In genomic region chr20:21303872-21304586, GRCh38 we compare ENCODE assay signal across 8 cellular contexts. TPM values are rescaled to one million over a fixed set of nuclear protein-coding genes. Genes with fewer than 3 reads are reported as not detected.
DNase-seq lines count a peak whose midpoint lies in the region; ATAC-seq and TF ChIP-seq lines count a peak whose summit lies in the region.

No MANE protein-coding gene starts in this region.

- peak overlapping the region; percentile 99 for H2AFZ ChIP-seq in IMR-90 (replicated peaks; ENCODE audit: low read length, poor library complexity)

- POLR2A ChIA-PET in IMR-90 (lab: Charles Lee; ENCODE audit: unreplicated experiment) = interaction anchor here (1.3 kb wide), 1 partner anchor 8 kb away, joined by 9 read pairs; no protein-coding TSS in a partner anchor

- peak overlapping the region; percentile 87 for H3K4me2 ChIP-seq in IMR-90 (ENCODE audit: low read depth, low read length)

- peak overlapping the region; percentile 54 for H3K18ac ChIP-seq in IMR-90 (ENCODE audit: low read depth, low read length)

- TF ChIP-seq RAD21 in IMR-90 (IDR thresholded peaks at IDR 0.05; ENCODE audit: low read length) (no peak; the same call in 1 of the 2 replicates), liver (IDR thresholded peaks at IDR 0.05) (peak in 1 of 2 donors; percentile 26)

- H3K4me3 ChIP-seq in IMR-90 (ENCODE audit: insufficient read depth, low read depth, low read length) (peak overlapping the region; percentile 81), brain microvascular endothelial cell (ENCODE audit: low read depth, low read length) (peak overlapping the region; percentile 84), liver (ENCODE audit: low read depth in 1 of 3, low read length in 3 of 3) (peak overlapping the region; percentile 79 to 97 (median 86)), tibial nerve (peak overlapping the region; percentile 84 to 100 (median 92))

- H3K14ac ChIP-seq in IMR-90 (replicated peaks; ENCODE audit: low read depth, low read length) = peak overlapping the region; percentile 23

- ATAC-seq in GM18907 (IDR thresholded peaks at IDR 0.05; ENCODE audit: unreplicated experiment) = peak; percentile 6
- peak; percentile 6; the same call in 1 of the 2 replicates for ATAC-seq in IMR-90 (ENCODE audit: low read depth)

- H3K9ac ChIP-seq in IMR-90 (ENCODE audit: low read depth, low read length) (peak overlapping the region; percentile 89), liver (ENCODE audit: low read depth in 1 of 2, low read length in 2 of 2) (peak overlapping the region; percentile 66 to 91)

- peak overlapping the region; percentile 14 to 23; a peak in 3 of 4 replicates for H4K8ac ChIP-seq in IMR-90 (ENCODE audit: low read depth in 2 of 2, low read length in 2 of 2)

- H3K27me3 ChIP-seq in IMR-90 (ENCODE audit: control insufficient read depth, insufficient read depth, low read length) = no peaks in the 10 kb centered on the region
- no peaks in the 10 kb centered on the region for H3K27me3 ChIP-seq in brain microvascular endothelial cell (replicated peaks)
- no peaks in the 10 kb centered on the region for H3K27me3 ChIP-seq in liver (ENCODE audit: control insufficient read depth in 4 of 4, insufficient read depth in 4 of 4, low read length in 3 of 4)
- no peaks in the 10 kb centered on the region for H3K27me3 ChIP-seq in tibial nerve

- peak overlapping the region; percentile 78 for H2BK5ac ChIP-seq in IMR-90 (ENCODE audit: low read depth, low read length, poor library complexity, severe bottlenecking)

- peak; percentile 18 for DNase-seq in IMR-90
- DNase-seq in brain microvascular endothelial cell = no peak
- no peak for DNase-seq in tibial nerve (ENCODE audit: low spot score in 2 of 2)
- no peak for DNase-seq in NCI-H1436 treated with DMSO at 0.1 percent for 48 hours (lab: John Stamatoyannopoulos, UW)
- no peak for DNase-seq in stimulated activated CD4-positive, alpha-beta T cell treated with anti-CD3 and anti-CD28 coated beads, Interleukin-4, amount 100 ng/mL, for 1 hour

- H3K79me1 ChIP-seq in IMR-90 (ENCODE audit: low read depth in 1 of 2, low read length in 2 of 2) = peaks cover 3 to 26% of the 10 kb centered on the region in 2 experiments; a peak in 3 of 4 replicates

- in situ Hi-C loops in IMR-90 (cut with MboI; ENCODE audit: low sequenced_read_pairs) (no loop called here), brain microvascular endothelial cell (cut with HindIII; ENCODE audit: low pct_ligation_motif_present, low sequenced_read_pairs) (no loop called here)

- CTCF ChIA-PET in IMR-90 (lab: Yijun Ruan, JAX) = interaction anchor here (0.7 kb wide), 1 partner anchor 69 kb away, joined by 3 read pairs; no protein-coding TSS in a partner anchor

- H3K4me1 ChIP-seq in IMR-90 (ENCODE audit: control insufficient read depth, insufficient read depth, low read length) (peaks cover 3% of the 10 kb centered on the region), liver (ENCODE audit: control insufficient read depth in 4 of 4, insufficient read depth in 4 of 4, low read length in 3 of 4) (peaks cover 5 to 23% (median 12%) of the 10 kb centered on the region in 4 donors), tibial nerve (peaks cover 0 to 33% (median 14%) of the 10 kb centered on the region in 4 donors)

- peak overlapping the region; percentile 58; the same call in 1 of the 2 replicates for H3K56ac ChIP-seq in IMR-90 (ENCODE audit: extremely low read depth, insufficient read depth, low read length)

- peak overlapping the region; percentile 12; the same call in 1 of the 2 replicates for H3K4ac ChIP-seq in IMR-90 (ENCODE audit: low read depth, low read length)

- no peak overlapping the region for H4K91ac ChIP-seq in IMR-90 (ENCODE audit: insufficient read depth, low read depth, low read length)

- H2AK9ac ChIP-seq in IMR-90 (replicated peaks; ENCODE audit: low read depth, low read length, poor library complexity) = peak overlapping the region; percentile 90

- BruUV-seq in IMR-90 (replicated peaks; lab: Mats Ljungman, UMichigan) = no TSS peak

- TF ChIP-seq POLR2A in IMR-90 (IDR thresholded peaks at IDR 0.05; ENCODE audit: low read depth, low read length) (no peak), tibial nerve (IDR thresholded peaks at IDR 0.05) (no peak)

- TF ChIP-seq CTCF in 22Rv1 (IDR thresholded peaks at IDR 0.05) (no peak), IMR-90 (conservative IDR thresholded peaks at IDR 0.05; ENCODE audit: low read depth, low read length) (no peak), brain microvascular endothelial cell (IDR thresholded peaks at IDR 0.05; ENCODE audit: low read depth, low read length, missing control alignments) (no peak), liver (IDR thresholded peaks at IDR 0.05; ENCODE audit: low read depth, low read length, missing input control) (no peak), tibial nerve (IDR thresholded peaks at IDR 0.05) (no peak)

- peak overlapping the region; percentile 24; the same call in 1 of the 2 replicates for H2AK5ac ChIP-seq in IMR-90 (ENCODE audit: low read depth, low read length)

- H2BK20ac ChIP-seq in IMR-90 (ENCODE audit: low read depth, low read length) = no peak overlapping the region

- H2BK15ac ChIP-seq in IMR-90 (ENCODE audit: low read depth, low read length) = no peak overlapping the region

- no peak for TF ChIP-seq EP300 in tibial nerve (IDR thresholded peaks at IDR 0.05)

- H2BK120ac ChIP-seq in IMR-90 (ENCODE audit: low read depth, low read length) = no peak overlapping the region

- H4K5ac ChIP-seq in IMR-90 (ENCODE audit: low read depth, low read length) = peak overlapping the region; percentile 55; the same call in 1 of the 2 replicates

- dilution Hi-C loops in IMR-90 (cut with HindIII; ENCODE audit: low sequenced_read_pairs, unreplicated experiment) = no loop called here

- peak overlapping the region; percentile 35; the same call in 1 of the 2 replicates for H3K23ac ChIP-seq in IMR-90 (ENCODE audit: low read depth, low read length)

- H3K9me3 ChIP-seq in IMR-90 (ENCODE audit: control insufficient read depth, insufficient read depth, low read length) = no peaks in the 10 kb centered on the region
- H3K9me3 ChIP-seq in liver (ENCODE audit: control insufficient read depth in 4 of 4, low read length in 3 of 4) = no peaks in the 10 kb centered on the region
- no peaks in the 10 kb centered on the region for H3K9me3 ChIP-seq in tibial nerve

- H4K20me1 ChIP-seq in IMR-90 (ENCODE audit: insufficient read depth, low read length) = peaks cover 42% of the 10 kb centered on the region

- H3K27ac ChIP-seq in 22Rv1 (peak overlapping the region; percentile 86), IMR-90 (ENCODE audit: insufficient read depth, low read length) (peak overlapping the region; percentile 90), brain microvascular endothelial cell (peak overlapping the region; percentile 83), liver (ENCODE audit: low read depth in 1 of 2, low read length in 2 of 2) (peak overlapping the region; percentile 93 to 100), tibial nerve (peak overlapping the region; percentile 92 to 100 (median 96))

- 0% methylated on average over 2 of the region's 18 CpGs; no CpG with 5 or more reads in 1 of the 2 experiments for WGBS in IMR-90 (ENCODE audit: extremely low coverage in 2 of 2, insufficient read length in 1 of 2), 2 experiments
- under 1% methylated on average over 18 of the region's 18 CpGs for whole genome bisulfite sequencing in liver
- WGBS in tibial nerve, 2 donors = 0 to 1% methylated on average over 16 to 18 of the region's 18 CpGs

- intact Hi-C loops in IMR-90 (cut with micrococcal nuclease) = loop anchor here (2.0 to 10.0 kb wide), 5 partner anchors 57 to 203 kb away; partner anchors contain the start of gene KIZ

- H3K36me3 ChIP-seq in IMR-90 (ENCODE audit: control insufficient read depth, insufficient read depth, low read length) (no peaks in the 10 kb centered on the region), brain microvascular endothelial cell (replicated peaks) (no peaks in the 10 kb centered on the region), liver (ENCODE audit: control insufficient read depth in 4 of 4, insufficient read depth in 3 of 4, low read depth in 1 of 4, low read length in 3 of 4) (peaks cover 0 to 6% (median 0%) of the 10 kb centered on the region in 4 donors), tibial nerve (peaks cover 0 to 7% (median 0%) of the 10 kb centered on the region in 3 donors)

- H3K9me1 ChIP-seq in IMR-90 (ENCODE audit: insufficient read depth, low read length) = no peaks in the 10 kb centered on the region

TF ChIP-seq in IMR-90, 13 proteins besides CTCF, POLR2A, EP300 and RAD21:
- TF ChIP-seq USF2 (IDR thresholded peaks at IDR 0.05; ENCODE audit: low read depth, low read length) (no peak), MXI1 (IDR thresholded peaks at IDR 0.05; ENCODE audit: borderline replicate concordance, low read depth, low read length) (peak; percentile 27; the same call in 1 of the 2 replicates)

TF ChIP-seq in liver, 16 proteins besides CTCF, POLR2A, EP300 and RAD21:
- no peak for TF ChIP-seq FOXA1 (IDR thresholded peaks at IDR 0.05)
- TF ChIP-seq MAX (IDR thresholded peaks at IDR 0.05) = no peak
- TF ChIP-seq ATF3 (IDR thresholded peaks at IDR 0.05) = no peak
- peak in 1 of 2 donors; percentile 29 for TF ChIP-seq RXRA (IDR thresholded peaks at IDR 0.05)
- peak; percentile 27 for TF ChIP-seq NR2F2 (IDR thresholded peaks at IDR 0.05)
- TF ChIP-seq EGR1 (IDR thresholded peaks at IDR 0.05; ENCODE audit: low read depth in 2 of 2) = no peak

RNA-seq across cellular contexts. Expression of gene XRN2, which starts 0.9 kb away (rescaled TPM):
- 70.8 and 99.2 TPM in 2 replicates for total RNA-seq in IMR-90 (2012; rRNA removed)
- polyA plus RNA-seq in IMR-90 (2012; rRNA removed) = 49.5 and 58.1 TPM in 2 replicates
- 12.7 and 15.9 TPM in 2 replicates for polyA plus RNA-seq in IMR-90 (2012; cell fraction: cytosol; rRNA removed)
- polyA plus RNA-seq in IMR-90 (2012; cell fraction: nucleus; rRNA removed; ENCODE audit: low replicate concordance) = 11.1 and 42.3 TPM in 2 replicates
- 10 to 100 TPM; 27.1 to 40.3 TPM for total RNA-seq in liver
- polyA plus RNA-seq in liver = 10 to 100 TPM; 20.9 to 23.3 TPM
- total RNA-seq in tibial nerve = 10 to 100 TPM; 46.1 to 58.2 (median 53.0) TPM
